In the genomic region with DNA sequence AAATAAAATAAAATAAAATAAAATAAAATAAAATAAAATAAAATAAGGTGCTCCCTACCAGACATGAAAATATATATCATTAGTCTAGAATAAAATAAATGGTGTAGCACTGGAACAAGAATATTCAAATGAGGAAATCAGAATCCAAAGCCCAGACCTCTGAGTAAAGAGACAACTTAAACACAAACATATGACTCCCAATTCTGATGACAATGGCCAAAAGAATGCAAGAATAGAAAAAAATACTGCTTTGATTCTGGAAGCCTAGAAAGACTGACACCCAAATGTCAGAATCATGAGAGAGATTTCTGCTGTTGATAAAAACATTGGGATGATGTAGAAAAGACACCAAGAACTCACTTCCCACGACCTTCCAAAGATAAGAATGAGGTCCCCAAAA, we compare ENCODE assay signal across 17 cellular contexts. TPM values are rescaled to one million over a fixed set of nuclear protein-coding genes. Genes with fewer than 3 reads are reported as not detected.
"Had no signal": no experiment of that assay in that cellular context is flagged by ENCODE, and none has a peak within 500 bp of the region (broad histone marks: within the 10 kb centered on the region; RNA-seq: fewer than 3 reads in every experiment).

No MANE protein-coding gene starts in this region.

- H3K36me3 ChIP-seq: adrenal gland, heart left ventricle, thyroid gland, uterus had no signal

- H3K4me3 ChIP-seq: adrenal gland, body of pancreas, dorsolateral prefrontal cortex, heart left ventricle, thyroid gland, uterus had no signal

- H3K27ac ChIP-seq: adrenal gland, body of pancreas, dorsolateral prefrontal cortex, heart left ventricle, thyroid gland, uterus, VCaP had no signal

- H3K27me3 ChIP-seq: adrenal gland, body of pancreas, dorsolateral prefrontal cortex, heart left ventricle, thyroid gland, uterus had no signal

- ATAC-seq: activated CD8-positive, alpha-beta T cell treated with anti-CD3 and anti-CD28 coated beads, Interleukin-2, amount 10 ng/mL, durations not matched to agents 7 days and 5 days; body of pancreas; heart left ventricle; left lobe of liver; natural killer cell had no signal

- H3K9me3 ChIP-seq: adrenal gland, body of pancreas, heart left ventricle, thyroid gland, uterus had no signal

- H3K4me1 ChIP-seq: adrenal gland, body of pancreas, thyroid gland had no signal

- DNase-seq: activated CD4-positive, alpha-beta T cell treated with anti-CD3 and anti-CD28 coated beads for 4 hours; activated CD8-positive, alpha-beta T cell treated with anti-CD3 and anti-CD28 coated beads, Interleukin-2, amount 10 ng/mL, durations not matched to agents 7 days and 5 days; activated naive CD4-positive, alpha-beta T cell treated with anti-CD3 and anti-CD28 coated beads, Interleukin-2, amount 10 ng/mL, durations not matched to agents 7 days and 5 days; adrenal gland; body of pancreas; cerebellar nuclear complex; dorsolateral prefrontal cortex; foreskin melanocyte; heart left ventricle; islet precursor cell; natural killer cell; occipital lobe; stimulated activated CD4-positive, alpha-beta T cell treated with anti-CD3 and anti-CD28 coated beads, Interleukin-4, amount 100 ng/mL, for 24 hours; thyroid gland; uterus had no signal

RNA-seq across cellular contexts. Expression of a gene that starts 27.9 kb away (rescaled TPM):
- total RNA-seq: activated CD8-positive, alpha-beta T cell treated with anti-CD3 and anti-CD28 coated beads, Interleukin-2, amount 10 ng/mL, durations not matched to agents 7 days and 5 days; natural killer cell had no signal
